Comparison of ENCODE assay signal across 35 cellular contexts in the genomic region with DNA sequence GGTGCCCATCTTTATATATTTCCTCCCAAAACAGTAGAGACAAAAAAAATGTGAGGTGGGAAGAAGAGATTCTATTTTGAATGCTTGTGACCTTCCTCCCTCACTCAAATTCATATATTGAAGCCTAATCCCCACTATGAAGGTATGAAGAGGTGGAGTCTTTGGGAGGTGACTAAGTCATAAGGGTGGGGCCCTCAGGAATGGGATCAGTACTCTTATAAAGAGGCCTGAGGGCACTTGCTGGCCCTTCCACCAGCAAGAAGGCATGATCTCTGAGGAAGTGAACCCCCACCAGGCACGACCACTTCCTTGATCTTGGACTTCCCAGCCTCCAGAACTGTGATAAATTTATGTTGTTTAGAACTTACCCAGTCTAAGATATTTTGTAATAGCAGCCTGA.
"Had no signal": no experiment of that assay in that cellular context is flagged by ENCODE, and none has a peak within 500 bp of the region (broad histone marks: within the 10 kb centered on the region; RNA-seq: fewer than 3 reads in every experiment).

No MANE protein-coding gene starts in this region.

- H3K9ac ChIP-seq: KMS-11 had no signal

- H3K36me3 ChIP-seq: MG63 had no signal

- H3K27ac ChIP-seq: KMS-11 had no signal

- DNase-seq: Karpas-422, Kasumi-1, KG1, MG63, MM.1S, MV-4-11, NCI-H1048, NCI-H1092, NCI-H1092 treated with DMSO at 0.1 percent for 48 hours, NCI-H1105, NCI-H1105 treated with DMSO at 0.1 percent for 48 hours, NCI-H1417, NCI-H1417 treated with DMSO at 0.1 percent for 48 hours, NCI-H1436, NCI-H1436 treated with DMSO at 0.1 percent for 48 hours, NCI-H146, NCI-H1694, NCI-H1694 treated with DMSO at 0.1 percent for 48 hours, NCI-H187, NCI-H187 treated with DMSO at 0.1 percent for 48 hours, NCI-H1930, NCI-H2029, NCI-H2029 treated with DMSO at 0.1 percent for 48 hours, NCI-H2081, NCI-H2081 treated with DMSO at 0.1 percent for 48 hours, NCI-H2107, NCI-H2171, NCI-H2171 treated with DMSO at 0.1 percent for 48 hours, NCI-H2227 treated with DMSO at 0.1 percent for 48 hours, NCI-H226, NCI-H345, NCI-H446, NCI-H446 treated with DMSO at 0.1 percent for 48 hours, NCI-H510A had no signal

- H3K27me3 ChIP-seq: MG63 had no signal

- H3K4me2 ChIP-seq: KMS-11 had no signal

- H3K4me3 ChIP-seq: MG63 had no signal
